In genomic region chr10:71397340-71398212, GRCh38 we compare ENCODE assay signal across 10 cellular contexts. TPM values are rescaled to one million over a fixed set of nuclear protein-coding genes. Genes with fewer than 3 reads are reported as not detected.
DNase-seq lines count a peak whose midpoint lies in the region; ATAC-seq, FAIRE-seq and TF ChIP-seq lines count a peak whose summit lies in the region.
"Had no signal": no experiment of that assay in that cellular context is flagged by ENCODE, and none has a peak within 500 bp of the region (broad histone marks: within the 10 kb centered on the region; RNA-seq: fewer than 3 reads in every experiment).

No MANE protein-coding gene starts in this region.

- H3K4me1 ChIP-seq in naive thymus-derived CD4-positive, alpha-beta T cell (ENCODE audit: control insufficient read depth in 2 of 2, insufficient read depth in 2 of 2, low read length in 2 of 2): no peaks in the 10 kb centered on the region

- H3K27ac Mint-ChIP-seq in naive thymus-derived CD4-positive, alpha-beta T cell: no peak overlapping the region
- H3K27ac Mint-ChIP-seq: HFFc6 had no signal

- no peaks in the 10 kb centered on the region for H3K9me3 Mint-ChIP-seq in naive thymus-derived CD4-positive, alpha-beta T cell
- H3K9me3 Mint-ChIP-seq: HFFc6 had no signal

- ATAC-seq in naive thymus-derived CD4-positive, alpha-beta T cell: no peak
- no peak for ATAC-seq in HG02642 (IDR thresholded peaks at IDR 0.05; ENCODE audit: poor library complexity, unreplicated experiment)

- H3K4me3 Mint-ChIP-seq in naive thymus-derived CD4-positive, alpha-beta T cell: peak overlapping the region in 9 of 10 donors; percentile 29 to 83 (median 58)
- H3K4me3 Mint-ChIP-seq: HFFc6 had no signal

- H3K4me3 ChIP-seq in dorsolateral prefrontal cortex: peak overlapping the region; percentile 41 to 72 (median 59)
- H3K4me3 ChIP-seq in naive thymus-derived CD4-positive, alpha-beta T cell (ENCODE audit: low read length): peak overlapping the region; percentile 6

- H3K27me3 ChIP-seq in dorsolateral prefrontal cortex: peaks cover 0 to 45% (median 20%) of the 10 kb centered on the region in 45 donors
- H3K27me3 ChIP-seq in naive thymus-derived CD4-positive, alpha-beta T cell (ENCODE audit: control insufficient read depth in 2 of 2, insufficient read depth in 2 of 2, low read length in 2 of 2): peaks cover 0 to 16% of the 10 kb centered on the region in 2 donors

- intact Hi-C loops in dorsolateral prefrontal cortex (cut with DNase I): no loop called here
- intact Hi-C loops in naive thymus-derived CD4-positive, alpha-beta T cell (cut with micrococcal nuclease): loop anchor here in 1 of 2 donors (2.0 kb wide), 1 partner anchor 299 kb away; no protein-coding TSS in a partner anchor

- H3K4me1 Mint-ChIP-seq in naive thymus-derived CD4-positive, alpha-beta T cell: peaks cover 0 to 11% (median 4%) of the 10 kb centered on the region in 7 donors

- CTCF ChIA-PET in naive thymus-derived CD4-positive, alpha-beta T cell (lab: Charles Lee): no interaction called here

- POLR2A ChIA-PET in naive thymus-derived CD4-positive, alpha-beta T cell (lab: Charles Lee): no interaction called here

- DNase-seq in stimulated activated CD4-positive, alpha-beta T cell treated with anti-CD3 and anti-CD28 coated beads, Interleukin-15, amount 100 ng/mL, for 24 hours: peak; percentile 12
- DNase-seq in stimulated activated CD4-positive, alpha-beta T cell treated with anti-CD3 and anti-CD28 coated beads, Interleukin-1b, Interleukin-23, amount 100 ng/mL, for 48 hours: no peak
- peak in 1 of 10 donors; percentile 38 for DNase-seq in dorsolateral prefrontal cortex
- DNase-seq in naive thymus-derived CD4-positive, alpha-beta T cell: no peak
- DNase-seq in NCI-H1930 (lab: John Stamatoyannopoulos, UW): no peak
- DNase-seq in frontal cortex (ENCODE audit: low spot score in 2 of 2): no peak
- no peak for DNase-seq in GDM1 (lab: John Stamatoyannopoulos, UW)
- DNase-seq: GF-D8, HFFc6 had no signal

- H3K36me3 Mint-ChIP-seq in naive thymus-derived CD4-positive, alpha-beta T cell: peaks cover 0 to 6% (median 0%) of the 10 kb centered on the region in 5 donors

- peak overlapping the region in 5 of 59 donors; percentile 16 to 68 (median 18) for H3K27ac ChIP-seq in dorsolateral prefrontal cortex
- H3K27ac ChIP-seq in naive thymus-derived CD4-positive, alpha-beta T cell (ENCODE audit: low read depth, low read length): no peak overlapping the region

- no peaks in the 10 kb centered on the region for H3K36me3 ChIP-seq in naive thymus-derived CD4-positive, alpha-beta T cell (ENCODE audit: control insufficient read depth in 2 of 3, insufficient read depth in 3 of 3, low read length in 3 of 3)

- no peak for TF ChIP-seq CTCF in dorsolateral prefrontal cortex (IDR thresholded peaks at IDR 0.05 in 54 of 56, conservative IDR thresholded peaks at IDR 0.05 in 2 of 56; ENCODE audit: low read depth in 1 of 56, partially characterized antibody in 56 of 56)

- no peaks in the 10 kb centered on the region for H3K9me3 ChIP-seq in naive thymus-derived CD4-positive, alpha-beta T cell (ENCODE audit: control insufficient read depth in 2 of 3, low read length in 3 of 3)

- H3K27me3 Mint-ChIP-seq in naive thymus-derived CD4-positive, alpha-beta T cell: peaks cover 52 to 67% (median 60%) of the 10 kb centered on the region in 5 donors

- no peak for FAIRE-seq in frontal cortex (lab: Jason Lieb, UNC)

RNA-seq across cellular contexts. Expression of gene CDH23, which starts 0.9 kb away (rescaled TPM):
- total RNA-seq in dorsolateral prefrontal cortex (10 to 100 TPM in 60 of 120 experiments, 1 to 10 TPM in 60; 4.3 to 25.8 (median 10.1) TPM), frontal cortex (3.3 TPM)
- total RNA-seq in naive thymus-derived CD4-positive, alpha-beta T cell: 10 to 100 TPM in 2 of 5 experiments, 1 to 10 TPM in 3; 3.5 to 18.3 (median 8.1) TPM
- polyA plus RNA-seq in naive thymus-derived CD4-positive, alpha-beta T cell: 1 to 10 TPM; 1.1 to 4.1 TPM
